10 cellular contexts compared by ENCODE assay signal in the genomic region with DNA sequence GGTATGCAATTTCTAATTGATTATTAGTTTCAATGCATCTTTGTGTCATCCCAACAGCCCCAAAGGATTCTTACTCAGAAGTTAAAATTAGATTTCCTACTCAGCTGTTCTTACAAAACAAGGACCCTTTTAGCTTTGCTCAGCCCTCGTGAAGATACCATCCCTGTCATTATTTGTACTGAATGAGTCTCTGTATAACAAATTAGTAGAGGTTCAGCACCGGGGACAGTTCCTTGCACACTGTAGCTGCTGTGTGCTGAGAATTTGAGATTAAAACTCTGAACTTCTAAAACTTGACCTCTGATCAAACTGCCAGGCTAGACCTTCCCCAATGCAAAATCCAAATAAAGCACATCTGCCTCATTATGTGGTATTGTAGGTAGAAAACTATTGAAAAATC.
A peak's percentile ranks its signal among the peaks of the same experiment; 100 is the strongest.
DNase-seq lines count a peak whose midpoint lies in the region; ATAC-seq and TF ChIP-seq lines count a peak whose summit lies in the region.
"Had no signal": no experiment of that assay in that cellular context is flagged by ENCODE, and none has a peak within 500 bp of the region (broad histone marks: within the 10 kb centered on the region; RNA-seq: fewer than 3 reads in every experiment).

No MANE protein-coding gene starts in this region.

- TF ChIP-seq POLR2A in esophagus muscularis mucosa (IDR thresholded peaks at IDR 0.05; ENCODE audit: low read depth): no peak

- H3K36me3 ChIP-seq in adipocyte (ENCODE audit: control insufficient read depth, insufficient read depth, low read length, severe bottlenecking): no peaks in the 10 kb centered on the region
- no peaks in the 10 kb centered on the region for H3K36me3 ChIP-seq in esophagus muscularis mucosa
- H3K36me3 ChIP-seq: gastroesophageal sphincter, ovary had no signal

- POLR2A ChIA-PET in GM10248 (lab: Yijun Ruan, JAX): no interaction called here

- WGBS in esophagus muscularis mucosa: 4% methylated on average over 2 of the region's 2 CpGs

- ATAC-seq in HG03457 (IDR thresholded peaks at IDR 0.05; ENCODE audit: unreplicated experiment): no peak
- ATAC-seq in HG02642 (IDR thresholded peaks at IDR 0.05; ENCODE audit: poor library complexity, unreplicated experiment): no peak
- ATAC-seq: gastroesophageal sphincter had no signal

- H3K27me3 ChIP-seq in adipocyte (replicated peaks; ENCODE audit: control insufficient read depth, insufficient read depth, low read length) (no peaks in the 10 kb centered on the region), esophagus muscularis mucosa (no peaks in the 10 kb centered on the region)
- H3K27me3 ChIP-seq: ovary had no signal

- no peak overlapping the region for H3K4me3 ChIP-seq in Jurkat, Clone E6-1 (ENCODE audit: low read length)
- H3K4me3 ChIP-seq in adipocyte (ENCODE audit: low read length): no peak overlapping the region
- H3K4me3 ChIP-seq in esophagus muscularis mucosa: no peak overlapping the region
- H3K4me3 ChIP-seq: gastroesophageal sphincter, ovary had no signal

- no peak for TF ChIP-seq EP300 in esophagus muscularis mucosa (IDR thresholded peaks at IDR 0.05)

- H3K9me3 ChIP-seq in adipocyte (ENCODE audit: control insufficient read depth, low read length) (no peaks in the 10 kb centered on the region), esophagus muscularis mucosa (no peaks in the 10 kb centered on the region)
- H3K9me3 ChIP-seq: gastroesophageal sphincter, ovary had no signal

- no peak overlapping the region for H3K9ac ChIP-seq in adipocyte (ENCODE audit: low read length)

- H3K4me1 ChIP-seq in adipocyte (ENCODE audit: control insufficient read depth, insufficient read depth, low read length) (no peaks in the 10 kb centered on the region), esophagus muscularis mucosa (no peaks in the 10 kb centered on the region)
- H3K4me1 ChIP-seq: gastroesophageal sphincter had no signal

- TF ChIP-seq CTCF in esophagus muscularis mucosa (IDR thresholded peaks at IDR 0.05) (no peak), GM10248 (IDR thresholded peaks at IDR 0.05; ENCODE audit: control extremely low read depth, extremely low read depth, low read depth, missing control alignments) (no peak)

- intact Hi-C loops in esophagus muscularis mucosa (cut with DNase I): no loop called here

- CTCF ChIA-PET in GM10248 (lab: Yijun Ruan, JAX): no interaction called here

- no peak overlapping the region for H3K27ac ChIP-seq in esophagus muscularis mucosa (replicated peaks in 1 of 4)
- H3K27ac ChIP-seq: gastroesophageal sphincter, ovary had no signal

- DNase-seq in COLO829 (ENCODE audit: low spot score) (peak; percentile 89), adipocyte (ENCODE audit: low read depth) (peak; percentile 56), iris pigment epithelial cell (ENCODE audit: low read depth) (peak; percentile 31), esophagus muscularis mucosa (ENCODE audit: extremely low spot score) (no peak), GM10248 (ENCODE audit: extremely low spot score) (no peak)
- DNase-seq in Jurkat, Clone E6-1 (ENCODE audit: low read depth, low spot score): peak; percentile 39
- DNase-seq: ovary had no signal

Comparison
In these comparisons a context has a peak if more than half of its experiments do, and no peak if none do; other contexts are left out.
1. DNase-seq: peak in COLO829 (single experiment), Jurkat, Clone E6-1 (single experiment), adipocyte (single experiment) and iris pigment epithelial cell (single experiment); none in esophagus muscularis mucosa (single experiment) and GM10248 (single experiment).